20 cellular contexts compared by ENCODE assay signal in the genomic region with DNA sequence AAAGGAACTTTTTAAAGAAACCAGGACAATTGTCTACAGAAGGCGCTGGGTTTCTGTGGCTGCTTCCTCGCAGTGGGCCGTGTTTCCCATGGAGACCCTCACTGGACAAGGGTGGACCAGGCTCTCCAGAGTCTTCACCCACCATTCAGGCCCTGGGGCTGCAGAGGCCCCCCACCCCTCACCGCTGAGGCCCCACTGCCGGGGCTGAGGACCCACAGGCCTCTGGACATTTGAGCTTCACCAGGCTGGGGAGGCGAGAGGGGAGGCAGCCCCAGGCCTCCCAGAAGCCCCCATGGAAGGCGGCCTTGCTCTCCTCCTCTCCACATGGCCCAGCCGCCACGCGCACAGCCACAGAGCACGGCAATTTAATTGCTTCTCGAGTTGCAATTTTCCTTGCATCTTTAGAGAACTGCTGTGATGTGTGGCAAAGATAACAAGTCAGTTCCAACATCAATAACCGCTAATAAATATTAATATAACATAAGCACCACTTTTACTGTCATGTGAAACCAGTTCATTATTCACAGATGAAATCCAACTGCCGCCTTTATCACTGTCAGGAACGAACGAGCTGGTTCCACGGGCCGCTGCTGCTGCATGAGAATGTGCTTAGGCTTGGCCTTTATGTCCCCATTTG.
DNase-seq lines count a peak whose midpoint lies in the region; ATAC-seq and TF ChIP-seq lines count a peak whose summit lies in the region.
"Had no signal": no experiment of that assay in that cellular context is flagged by ENCODE, and none has a peak within 500 bp of the region (broad histone marks: within the 10 kb centered on the region; RNA-seq: fewer than 3 reads in every experiment).

No MANE protein-coding gene starts in this region.

- no peak overlapping the region for H2BK120ac ChIP-seq in H9 (ENCODE audit: low read depth, low read length, poor library complexity, severe bottlenecking)

- H3K18ac ChIP-seq in H9 (ENCODE audit: insufficient read length, low read depth, low read length): no peak overlapping the region

- H3K9ac ChIP-seq in H9 (ENCODE audit: extremely low read depth, insufficient read length, low read length) (no peak overlapping the region), neural cell (ENCODE audit: low read length) (peak overlapping the region; percentile 39)
- H3K9ac ChIP-seq: BLaER1 treated with 17β-estradiol and CSF1 and Interleukin-3, amounts not matched to agents 10 nM and 100 nM had no signal

- H3T11ph ChIP-seq in H9 (ENCODE audit: low read length): no peak overlapping the region

- no peaks in the 10 kb centered on the region for H3K23me2 ChIP-seq in H9 (ENCODE audit: insufficient read length, low read depth, low read length, poor library complexity, severe bottlenecking)

- no peaks in the 10 kb centered on the region for H3K9me3 ChIP-seq in H9 (ENCODE audit: control insufficient read depth, low read depth, low read length)
- peaks cover 3% of the 10 kb centered on the region for H3K9me3 ChIP-seq in neural cell (ENCODE audit: low read length)
- H3K9me3 ChIP-seq in tibial artery: peaks cover 0 to 7% (median 0%) of the 10 kb centered on the region in 3 donors
- H3K9me3 ChIP-seq: HAP-1, MG63 had no signal

- no peak overlapping the region for H2BK20ac ChIP-seq in H9 (ENCODE audit: low read depth, low read length, poor library complexity, severe bottlenecking)

- H3K27me3 ChIP-seq in H9 (ENCODE audit: insufficient read depth, low read length) (no peaks in the 10 kb centered on the region), neural cell (ENCODE audit: insufficient read depth, low read depth, low read length) (no peaks in the 10 kb centered on the region), tibial artery (peaks cover 0 to 43% of the 10 kb centered on the region in 2 donors)
- H3K27me3 ChIP-seq: BLaER1 treated with 17β-estradiol and CSF1 and Interleukin-3, amounts not matched to agents 10 nM and 100 nM; MG63 had no signal

- H3F3A ChIP-seq in neural cell (ENCODE audit: insufficient read depth, low read length, poor library complexity, severe bottlenecking): no peaks in the 10 kb centered on the region

- H2AK5ac ChIP-seq in H9 (ENCODE audit: insufficient read length, low read length): no peak overlapping the region

- no peaks in the 10 kb centered on the region; the same call in 1 of the 2 replicates for H3K27me3 Mint-ChIP-seq in H9 (ENCODE audit: low read depth)
- H3K27me3 Mint-ChIP-seq in brain: no peaks in the 10 kb centered on the region
- peaks cover 3 to 7% of the 10 kb centered on the region in 2 donors for H3K27me3 Mint-ChIP-seq in natural killer cell treated with Interleukin-12 subunit alpha and Interleukin-12 subunit beta and Interleukin-15 and Interleukin-18, amount 100 ng/mL, for 72 hours

- no peaks in the 10 kb centered on the region for H3K79me2 ChIP-seq in H9 (ENCODE audit: insufficient read depth, low read length)
- H3K79me2 ChIP-seq in neural cell (replicated peaks; ENCODE audit: insufficient read depth, low read length): peaks cover 28% of the 10 kb centered on the region

- H3K4me2 ChIP-seq in H9 (ENCODE audit: insufficient read depth, insufficient read length, low read length): no peak overlapping the region
- H3K4me2 ChIP-seq in neural cell (ENCODE audit: low read length): no peak overlapping the region

- peaks cover 8 to 15% of the 10 kb centered on the region in 2 experiments; a peak in 3 of 4 replicates for H3K4me1 Mint-ChIP-seq in H9
- H3K4me1 Mint-ChIP-seq in brain: peaks cover 53% of the 10 kb centered on the region
- peaks cover 4 to 9% of the 10 kb centered on the region in 2 donors for H3K4me1 Mint-ChIP-seq in natural killer cell treated with Interleukin-12 subunit alpha and Interleukin-12 subunit beta and Interleukin-15 and Interleukin-18, amount 100 ng/mL, for 72 hours (ENCODE audit: low read depth in 2 of 2)
- H3K4me1 Mint-ChIP-seq: CD8-positive, alpha-beta memory T cell had no signal

- no peak overlapping the region for H2AFZ ChIP-seq in H9 (ENCODE audit: low read length)
- no peak overlapping the region for H2AFZ ChIP-seq in neural cell (ENCODE audit: low read depth, low read length)

- H3K79me1 ChIP-seq in H9 (ENCODE audit: insufficient read depth, low read depth, low read length, poor library complexity, severe bottlenecking): no peaks in the 10 kb centered on the region

- no peak overlapping the region for H3K56ac ChIP-seq in H9 (ENCODE audit: insufficient read length, low read depth, low read length)

- H4K20me1 ChIP-seq in H9 (ENCODE audit: control insufficient read depth, insufficient read depth, insufficient read length) (no peaks in the 10 kb centered on the region), neural cell (ENCODE audit: insufficient read depth) (no peaks in the 10 kb centered on the region)
- H4K20me1 ChIP-seq: BLaER1 treated with 17β-estradiol and CSF1 and Interleukin-3, amounts not matched to agents 10 nM and 100 nM had no signal

- DNase-seq in DMS79 (lab: John Stamatoyannopoulos, UW): peak; percentile 35
- DNase-seq in H9: no peak
- DNase-seq in ACHN: no peak
- no peak for DNase-seq in tibial artery
- no peak for DNase-seq in natural killer cell treated with Interleukin-12 subunit alpha and Interleukin-12 subunit beta and Interleukin-15 and Interleukin-18, amount 100 ng/mL, for 72 hours (ENCODE audit: low spot score)
- DNase-seq in stimulated activated CD8-positive, alpha-beta memory T cell treated with anti-CD3 and anti-CD28 coated beads, Interleukin-4, amount 100 ng/mL, for 48 hours: no peak
- DNase-seq: CD8-positive, alpha-beta memory T cell; Kasumi-1; MG63; NCI-H1092; NCI-H1436 treated with DMSO at 0.1 percent for 48 hours; NCI-H2029; NCI-H226; NCI-H524; PC-3; RPMI8226 had no signal

- H3K9me2 ChIP-seq in neural cell (ENCODE audit: insufficient read depth, low read length): no peaks in the 10 kb centered on the region

- no peak overlapping the region for H4K8ac ChIP-seq in H9 (replicated peaks; ENCODE audit: insufficient read length, low read depth, low read length)

- peak overlapping the region in 2 of 3 experiments; percentile 34 to 63; a peak in 1 of 7 replicates for H3K27ac Mint-ChIP-seq in H9
- H3K27ac Mint-ChIP-seq in brain: peak overlapping the region in 4 of 5 experiments; percentile 56 to 94 (median 68)
- no peak overlapping the region for H3K27ac Mint-ChIP-seq in natural killer cell treated with Interleukin-12 subunit alpha and Interleukin-12 subunit beta and Interleukin-15 and Interleukin-18, amount 100 ng/mL, for 72 hours
- H3K27ac Mint-ChIP-seq: CD8-positive, alpha-beta memory T cell had no signal

- H3K4me3 ChIP-seq in neural cell (ENCODE audit: low read length) (peak overlapping the region; percentile 49), tibial artery (no peak overlapping the region)
- H3K4me3 ChIP-seq: BLaER1 treated with 17β-estradiol and CSF1 and Interleukin-3, amounts not matched to agents 10 nM and 100 nM; HAP-1; MG63 had no signal

- no CpG with 5 or more reads among the region's 18 CpGs for WGBS in H9 (ENCODE audit: extremely low coverage, insufficient read length, low lambda C conversion rate)

- intact Hi-C loops in tibial artery (cut with DNase I; ENCODE audit: low total_unique reads): no loop called here

- H3K14ac ChIP-seq in H9 (ENCODE audit: insufficient read depth, low read length): no peak overlapping the region

- no peak overlapping the region for H4K91ac ChIP-seq in H9 (ENCODE audit: insufficient read length, low read depth, low read length)

- TF ChIP-seq CTCF in H9 (conservative IDR thresholded peaks at IDR 0.05) (no peak), brain (conservative IDR thresholded peaks at IDR 0.05) (no peak), neural cell (IDR thresholded peaks at IDR 0.05; ENCODE audit: poor library complexity, severe bottlenecking) (no peak), tibial artery (IDR thresholded peaks at IDR 0.05) (no peak)

- no peak overlapping the region for H2BK5ac ChIP-seq in H9 (ENCODE audit: insufficient read length, low read length)

- no peak overlapping the region for H2BK12ac ChIP-seq in H9 (ENCODE audit: insufficient read length, low read depth, low read length)

- H4K5ac ChIP-seq in H9 (ENCODE audit: insufficient read length, low read depth, low read length): no peak overlapping the region

- TF ChIP-seq EP300 in neural cell (conservative IDR thresholded peaks at IDR 0.05; ENCODE audit: poor library complexity, severe bottlenecking): peak; percentile 57

- H3K4ac ChIP-seq in H9 (ENCODE audit: low read depth, low read length): no peak overlapping the region

- no peak overlapping the region for H3K27ac ChIP-seq in H9 (ENCODE audit: insufficient read length, low read depth, low read length)
- H3K27ac ChIP-seq in neural cell (ENCODE audit: low read length): peak overlapping the region; percentile 52
- no peak overlapping the region for H3K27ac ChIP-seq in tibial artery
- H3K27ac ChIP-seq: BLaER1 treated with 17β-estradiol and CSF1 and Interleukin-3, amounts not matched to agents 10 nM and 100 nM had no signal

- H3K4me3 Mint-ChIP-seq in H9: no peak overlapping the region
- no peak overlapping the region for H3K4me3 Mint-ChIP-seq in brain
- no peak overlapping the region for H3K4me3 Mint-ChIP-seq in natural killer cell treated with Interleukin-12 subunit alpha and Interleukin-12 subunit beta and Interleukin-15 and Interleukin-18, amount 100 ng/mL, for 72 hours
- H3K4me3 Mint-ChIP-seq: CD8-positive, alpha-beta memory T cell had no signal

- H3K4me1 ChIP-seq in H9 (ENCODE audit: insufficient read depth, low read length): no peaks in the 10 kb centered on the region
- H3K4me1 ChIP-seq in tibial artery: no peaks in the 10 kb centered on the region
- H3K4me1 ChIP-seq: HAP-1 had no signal

- no peak overlapping the region for H2BK15ac ChIP-seq in H9 (ENCODE audit: low read depth, low read length)

- H3K36me3 ChIP-seq in neural cell (ENCODE audit: insufficient read depth, low read length) (no peaks in the 10 kb centered on the region), tibial artery (no peaks in the 10 kb centered on the region)
- H3K36me3 ChIP-seq: BLaER1 treated with 17β-estradiol and CSF1 and Interleukin-3, amounts not matched to agents 10 nM and 100 nM; HAP-1; MG63 had no signal

- H3K36me3 Mint-ChIP-seq in H9 (ENCODE audit: insufficient read depth in 1 of 3, low read depth in 3 of 3): peaks cover 18 to 40% (median 23%) of the 10 kb centered on the region in 3 experiments
- peaks cover 58% of the 10 kb centered on the region for H3K36me3 Mint-ChIP-seq in brain
- H3K36me3 Mint-ChIP-seq in natural killer cell treated with Interleukin-12 subunit alpha and Interleukin-12 subunit beta and Interleukin-15 and Interleukin-18, amount 100 ng/mL, for 72 hours: no peaks in the 10 kb centered on the region
- H3K36me3 Mint-ChIP-seq: CD8-positive, alpha-beta memory T cell had no signal

- H3K23ac ChIP-seq in H9 (ENCODE audit: insufficient read length, low read depth, low read length): no peak overlapping the region

- H3K9me3 Mint-ChIP-seq in H9: peaks cover 0 to 8% of the 10 kb centered on the region in 2 experiments; a peak in 3 of 5 replicates
- H3K9me3 Mint-ChIP-seq in brain: peaks cover 6 to 22% (median 8%) of the 10 kb centered on the region in 5 experiments
- H3K9me3 Mint-ChIP-seq in natural killer cell treated with Interleukin-12 subunit alpha and Interleukin-12 subunit beta and Interleukin-15 and Interleukin-18, amount 100 ng/mL, for 72 hours: no peaks in the 10 kb centered on the region

- ATAC-seq in natural killer cell treated with Interleukin-12 subunit alpha and Interleukin-12 subunit beta and Interleukin-15 and Interleukin-18, amount 100 ng/mL, for 72 hours: no peak
- ATAC-seq: PC-3 had no signal

- in situ Hi-C loops in ACHN (cut with HindIII; ENCODE audit: low pct_ligation_motif_present, low pct_unique_long_range_greater_than_20kb, low sequenced_read_pairs): no loop called here

- TF ChIP-seq RAD21 in neural cell (conservative IDR thresholded peaks at IDR 0.05): no peak

Comparison
In these comparisons a context has a peak if more than half of its experiments do, and no peak if none do; other contexts are left out.
1. H3K27ac Mint-ChIP-seq: peak in H9 (2 of 3) and brain (4 of 5); none in natural killer cell treated with Interleukin-12 subunit alpha and Interleukin-12 subunit beta and Interleukin-15 and Interleukin-18, amount 100 ng/mL, for 72 hours (0 of 2).